ENCODE assay signal across 1 cellular context in the genomic region with DNA sequence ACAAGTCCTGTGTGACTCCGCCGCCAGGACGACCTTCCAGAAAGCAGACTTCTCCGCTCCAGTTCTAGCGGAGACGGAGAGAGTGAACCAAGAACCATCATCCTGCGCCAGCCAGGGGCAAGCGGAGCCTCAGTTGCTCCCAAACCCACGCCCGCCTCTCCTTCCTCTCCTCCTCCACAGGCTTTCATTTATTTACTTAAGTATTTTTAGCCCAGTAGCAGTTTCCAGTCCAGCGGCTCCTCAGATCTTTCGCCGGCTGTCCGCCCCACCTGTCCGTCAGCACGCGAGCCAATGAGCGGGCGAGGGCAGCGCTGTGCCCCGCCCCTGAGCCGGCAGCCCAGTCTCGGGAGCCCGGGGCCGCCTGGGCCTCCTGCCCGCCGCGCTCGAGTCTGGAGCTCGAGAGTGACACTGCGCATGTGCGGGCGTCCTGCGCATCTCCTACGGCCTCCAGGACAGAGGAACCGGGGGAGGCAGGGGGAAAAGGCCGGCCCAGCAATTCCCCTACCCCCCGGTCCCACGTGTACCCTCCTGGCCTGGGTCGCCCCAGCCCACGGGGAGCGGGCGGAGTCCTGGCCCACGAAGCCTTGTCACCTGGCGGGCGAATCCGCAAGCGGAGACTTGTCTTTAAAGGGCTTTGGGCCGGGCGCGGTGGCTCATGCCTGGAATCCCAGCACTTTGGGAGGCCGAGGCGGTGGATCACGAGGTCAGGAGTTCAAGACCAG.
TF ChIP-seq lines count a peak whose summit lies in the region.

A gene (plus strand): TSS at position 425 of the 722 bp plus-strand sequence.

TF ChIP-seq in HepG2, 621 proteins besides CTCF, POLR2A, EP300 and RAD21 (continued from another document and continues in another):
- TF ChIP-seq, protein P1, sequence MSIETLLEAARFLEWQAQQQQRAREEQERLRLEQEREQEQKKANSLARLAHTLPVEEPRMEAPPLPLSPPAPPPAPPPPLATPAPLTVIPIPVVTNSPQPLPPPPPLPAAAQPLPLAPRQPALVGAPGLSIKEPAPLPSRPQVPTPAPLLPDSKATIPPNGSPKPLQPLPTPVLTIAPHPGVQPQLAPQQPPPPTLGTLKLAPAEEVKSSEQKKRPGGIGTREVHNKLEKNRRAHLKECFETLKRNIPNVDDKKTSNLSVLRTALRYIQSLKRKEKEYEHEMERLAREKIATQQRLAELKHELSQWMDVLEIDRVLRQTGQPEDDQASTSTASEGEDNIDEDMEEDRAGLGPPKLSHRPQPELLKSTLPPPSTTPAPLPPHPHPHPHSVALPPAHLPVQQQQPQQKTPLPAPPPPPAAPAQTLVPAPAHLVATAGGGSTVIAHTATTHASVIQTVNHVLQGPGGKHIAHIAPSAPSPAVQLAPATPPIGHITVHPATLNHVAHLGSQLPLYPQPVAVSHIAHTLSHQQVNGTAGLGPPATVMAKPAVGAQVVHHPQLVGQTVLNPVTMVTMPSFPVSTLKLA (IDR thresholded peaks at IDR 0.05): peak; percentile 21; the same call in 1 of the 2 replicates
- TF ChIP-seq, protein P2, sequence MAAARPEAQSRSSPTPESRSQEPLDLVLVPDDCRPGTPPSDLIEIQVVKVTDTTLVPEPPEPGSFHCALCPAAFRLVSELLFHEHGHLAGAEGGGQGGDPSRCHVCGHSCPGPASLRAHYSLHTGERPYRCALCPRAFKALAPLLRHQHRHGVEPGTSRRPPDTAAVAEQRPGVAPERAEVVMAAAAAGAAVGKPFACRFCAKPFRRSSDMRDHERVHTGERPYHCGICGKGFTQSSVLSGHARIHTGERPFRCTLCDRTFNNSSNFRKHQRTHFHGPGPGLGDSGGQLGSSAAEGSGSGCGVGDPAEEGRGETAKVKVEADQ (CRISPR knock-in tag; IDR thresholded peaks at IDR 0.05; ENCODE audit: borderline replicate concordance): no peak
- TF ChIP-seq, protein P3, sequence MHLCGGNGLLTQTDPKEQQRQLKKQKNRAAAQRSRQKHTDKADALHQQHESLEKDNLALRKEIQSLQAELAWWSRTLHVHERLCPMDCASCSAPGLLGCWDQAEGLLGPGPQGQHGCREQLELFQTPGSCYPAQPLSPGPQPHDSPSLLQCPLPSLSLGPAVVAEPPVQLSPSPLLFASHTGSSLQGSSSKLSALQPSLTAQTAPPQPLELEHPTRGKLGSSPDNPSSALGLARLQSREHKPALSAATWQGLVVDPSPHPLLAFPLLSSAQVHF (CRISPR knock-in tag; IDR thresholded peaks at IDR 0.05): no peak
- TF ChIP-seq MTA3 (CRISPR knock-in tag; IDR thresholded peaks at IDR 0.05) (no peak), NRL (CRISPR knock-in tag; IDR thresholded peaks at IDR 0.05; ENCODE audit: borderline replicate concordance) (no peak; the same call in 1 of the 2 replicates), ZNF33A (CRISPR knock-in tag; IDR thresholded peaks at IDR 0.05; ENCODE audit: borderline replicate concordance) (no peak), DNMT3B (CRISPR knock-in tag; conservative IDR thresholded peaks at IDR 0.05) (no peak), ZNF749 (CRISPR knock-in tag; IDR thresholded peaks at IDR 0.05; ENCODE audit: borderline replicate concordance) (no peak), TP53 (CRISPR knock-in tag; conservative IDR thresholded peaks at IDR 0.05) (no peak), PRPF4 (IDR thresholded peaks at IDR 0.05; ENCODE audit: low read depth, low read length, poor library complexity, severe bottlenecking) (no peak), ZNF841 (CRISPR knock-in tag; IDR thresholded peaks at IDR 0.05; ENCODE audit: borderline replicate concordance) (no peak), MBD4 (IDR thresholded peaks at IDR 0.05; ENCODE audit: borderline replicate concordance, low read length) (no peak), ZNF878 (CRISPR knock-in tag; IDR thresholded peaks at IDR 0.05) (no peak), NR2F1 (CRISPR knock-in tag; IDR thresholded peaks at IDR 0.05) (no peak), NFRKB (IDR thresholded peaks at IDR 0.05) (no peak), FOXK1 (CRISPR knock-in tag; IDR thresholded peaks at IDR 0.05; ENCODE audit: borderline replicate concordance, low read depth) (0 out of 2 replicates have a peak, but pooled peaks have one; percentile 30), EEA1 (CRISPR knock-in tag; IDR thresholded peaks at IDR 0.05; ENCODE audit: borderline replicate concordance) (no peak), ZNF672 (CRISPR knock-in tag; IDR thresholded peaks at IDR 0.05) (no peak), ZNF432 (CRISPR knock-in tag; IDR thresholded peaks at IDR 0.05; ENCODE audit: borderline replicate concordance) (no peak), PCBP1 (IDR thresholded peaks at IDR 0.05; ENCODE audit: borderline replicate concordance, low read depth, low read length) (no peak), ZSCAN31 (CRISPR knock-in tag; IDR thresholded peaks at IDR 0.05; ENCODE audit: low read depth) (no peak; the same call in none of the 2 replicates), ZNF549 (CRISPR knock-in tag; IDR thresholded peaks at IDR 0.05) (no peak), ZNF234 (CRISPR knock-in tag; conservative IDR thresholded peaks at IDR 0.05) (no peak), ESRRA (CRISPR knock-in tag; IDR thresholded peaks at IDR 0.05; ENCODE audit: low read depth) (no peak), CEBPB (IDR thresholded peaks at IDR 0.05; ENCODE audit: borderline replicate concordance, low read depth, low read length) (no peak), SUZ12 (IDR thresholded peaks at IDR 0.05; ENCODE audit: low read depth, low read length) (no peak)
- TF ChIP-seq, protein P4, sequence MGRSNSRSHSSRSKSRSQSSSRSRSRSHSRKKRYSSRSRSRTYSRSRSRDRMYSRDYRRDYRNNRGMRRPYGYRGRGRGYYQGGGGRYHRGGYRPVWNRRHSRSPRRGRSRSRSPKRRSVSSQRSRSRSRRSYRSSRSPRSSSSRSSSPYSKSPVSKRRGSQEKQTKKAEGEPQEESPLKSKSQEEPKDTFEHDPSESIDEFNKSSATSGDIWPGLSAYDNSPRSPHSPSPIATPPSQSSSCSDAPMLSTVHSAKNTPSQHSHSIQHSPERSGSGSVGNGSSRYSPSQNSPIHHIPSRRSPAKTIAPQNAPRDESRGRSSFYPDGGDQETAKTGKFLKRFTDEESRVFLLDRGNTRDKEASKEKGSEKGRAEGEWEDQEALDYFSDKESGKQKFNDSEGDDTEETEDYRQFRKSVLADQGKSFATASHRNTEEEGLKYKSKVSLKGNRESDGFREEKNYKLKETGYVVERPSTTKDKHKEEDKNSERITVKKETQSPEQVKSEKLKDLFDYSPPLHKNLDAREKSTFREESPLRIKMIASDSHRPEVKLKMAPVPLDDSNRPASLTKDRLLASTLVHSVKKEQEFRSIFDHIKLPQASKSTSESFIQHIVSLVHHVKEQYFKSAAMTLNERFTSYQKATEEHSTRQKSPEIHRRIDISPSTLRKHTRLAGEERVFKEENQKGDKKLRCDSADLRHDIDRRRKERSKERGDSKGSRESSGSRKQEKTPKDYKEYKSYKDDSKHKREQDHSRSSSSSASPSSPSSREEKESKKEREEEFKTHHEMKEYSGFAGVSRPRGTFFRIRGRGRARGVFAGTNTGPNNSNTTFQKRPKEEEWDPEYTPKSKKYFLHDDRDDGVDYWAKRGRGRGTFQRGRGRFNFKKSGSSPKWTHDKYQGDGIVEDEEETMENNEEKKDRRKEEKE (IDR thresholded peaks at IDR 0.05): no peak
- TF ChIP-seq, protein P5, sequence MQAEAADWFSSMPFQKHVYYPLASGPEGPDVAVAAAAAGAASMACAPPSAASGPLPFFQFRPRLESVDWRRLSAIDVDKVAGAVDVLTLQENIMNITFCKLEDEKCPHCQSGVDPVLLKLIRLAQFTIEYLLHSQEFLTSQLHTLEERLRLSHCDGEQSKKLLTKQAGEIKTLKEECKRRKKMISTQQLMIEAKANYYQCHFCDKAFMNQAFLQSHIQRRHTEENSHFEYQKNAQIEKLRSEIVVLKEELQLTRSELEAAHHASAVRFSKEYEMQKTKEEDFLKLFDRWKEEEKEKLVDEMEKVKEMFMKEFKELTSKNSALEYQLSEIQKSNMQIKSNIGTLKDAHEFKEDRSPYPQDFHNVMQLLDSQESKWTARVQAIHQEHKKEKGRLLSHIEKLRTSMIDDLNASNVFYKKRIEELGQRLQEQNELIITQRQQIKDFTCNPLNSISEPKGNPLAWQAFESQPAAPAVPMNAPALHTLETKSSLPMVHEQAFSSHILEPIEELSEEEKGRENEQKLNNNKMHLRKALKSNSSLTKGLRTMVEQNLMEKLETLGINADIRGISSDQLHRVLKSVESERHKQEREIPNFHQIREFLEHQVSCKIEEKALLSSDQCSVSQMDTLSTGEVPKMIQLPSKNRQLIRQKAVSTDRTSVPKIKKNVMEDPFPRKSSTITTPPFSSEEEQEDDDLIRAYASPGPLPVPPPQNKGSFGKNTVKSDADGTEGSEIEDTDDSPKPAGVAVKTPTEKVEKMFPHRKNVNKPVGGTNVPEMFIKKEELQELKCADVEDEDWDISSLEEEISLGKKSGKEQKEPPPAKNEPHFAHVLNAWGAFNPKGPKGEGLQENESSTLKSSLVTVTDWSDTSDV (CRISPR knock-in tag; IDR thresholded peaks at IDR 0.05): no peak
- TF ChIP-seq, protein P6, sequence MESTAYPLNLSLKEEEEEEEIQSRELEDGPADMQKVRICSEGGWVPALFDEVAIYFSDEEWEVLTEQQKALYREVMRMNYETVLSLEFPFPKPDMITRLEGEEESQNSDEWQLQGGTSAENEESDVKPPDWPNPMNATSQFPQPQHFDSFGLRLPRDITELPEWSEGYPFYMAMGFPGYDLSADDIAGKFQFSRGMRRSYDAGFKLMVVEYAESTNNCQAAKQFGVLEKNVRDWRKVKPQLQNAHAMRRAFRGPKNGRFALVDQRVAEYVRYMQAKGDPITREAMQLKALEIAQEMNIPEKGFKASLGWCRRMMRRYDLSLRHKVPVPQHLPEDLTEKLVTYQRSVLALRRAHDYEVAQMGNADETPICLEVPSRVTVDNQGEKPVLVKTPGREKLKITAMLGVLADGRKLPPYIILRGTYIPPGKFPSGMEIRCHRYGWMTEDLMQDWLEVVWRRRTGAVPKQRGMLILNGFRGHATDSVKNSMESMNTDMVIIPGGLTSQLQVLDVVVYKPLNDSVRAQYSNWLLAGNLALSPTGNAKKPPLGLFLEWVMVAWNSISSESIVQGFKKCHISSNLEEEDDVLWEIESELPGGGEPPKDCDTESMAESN (CRISPR knock-in tag; conservative IDR thresholded peaks at IDR 0.05): no peak; the same call in 1 of the 2 replicates
- TF ChIP-seq, protein P7, sequence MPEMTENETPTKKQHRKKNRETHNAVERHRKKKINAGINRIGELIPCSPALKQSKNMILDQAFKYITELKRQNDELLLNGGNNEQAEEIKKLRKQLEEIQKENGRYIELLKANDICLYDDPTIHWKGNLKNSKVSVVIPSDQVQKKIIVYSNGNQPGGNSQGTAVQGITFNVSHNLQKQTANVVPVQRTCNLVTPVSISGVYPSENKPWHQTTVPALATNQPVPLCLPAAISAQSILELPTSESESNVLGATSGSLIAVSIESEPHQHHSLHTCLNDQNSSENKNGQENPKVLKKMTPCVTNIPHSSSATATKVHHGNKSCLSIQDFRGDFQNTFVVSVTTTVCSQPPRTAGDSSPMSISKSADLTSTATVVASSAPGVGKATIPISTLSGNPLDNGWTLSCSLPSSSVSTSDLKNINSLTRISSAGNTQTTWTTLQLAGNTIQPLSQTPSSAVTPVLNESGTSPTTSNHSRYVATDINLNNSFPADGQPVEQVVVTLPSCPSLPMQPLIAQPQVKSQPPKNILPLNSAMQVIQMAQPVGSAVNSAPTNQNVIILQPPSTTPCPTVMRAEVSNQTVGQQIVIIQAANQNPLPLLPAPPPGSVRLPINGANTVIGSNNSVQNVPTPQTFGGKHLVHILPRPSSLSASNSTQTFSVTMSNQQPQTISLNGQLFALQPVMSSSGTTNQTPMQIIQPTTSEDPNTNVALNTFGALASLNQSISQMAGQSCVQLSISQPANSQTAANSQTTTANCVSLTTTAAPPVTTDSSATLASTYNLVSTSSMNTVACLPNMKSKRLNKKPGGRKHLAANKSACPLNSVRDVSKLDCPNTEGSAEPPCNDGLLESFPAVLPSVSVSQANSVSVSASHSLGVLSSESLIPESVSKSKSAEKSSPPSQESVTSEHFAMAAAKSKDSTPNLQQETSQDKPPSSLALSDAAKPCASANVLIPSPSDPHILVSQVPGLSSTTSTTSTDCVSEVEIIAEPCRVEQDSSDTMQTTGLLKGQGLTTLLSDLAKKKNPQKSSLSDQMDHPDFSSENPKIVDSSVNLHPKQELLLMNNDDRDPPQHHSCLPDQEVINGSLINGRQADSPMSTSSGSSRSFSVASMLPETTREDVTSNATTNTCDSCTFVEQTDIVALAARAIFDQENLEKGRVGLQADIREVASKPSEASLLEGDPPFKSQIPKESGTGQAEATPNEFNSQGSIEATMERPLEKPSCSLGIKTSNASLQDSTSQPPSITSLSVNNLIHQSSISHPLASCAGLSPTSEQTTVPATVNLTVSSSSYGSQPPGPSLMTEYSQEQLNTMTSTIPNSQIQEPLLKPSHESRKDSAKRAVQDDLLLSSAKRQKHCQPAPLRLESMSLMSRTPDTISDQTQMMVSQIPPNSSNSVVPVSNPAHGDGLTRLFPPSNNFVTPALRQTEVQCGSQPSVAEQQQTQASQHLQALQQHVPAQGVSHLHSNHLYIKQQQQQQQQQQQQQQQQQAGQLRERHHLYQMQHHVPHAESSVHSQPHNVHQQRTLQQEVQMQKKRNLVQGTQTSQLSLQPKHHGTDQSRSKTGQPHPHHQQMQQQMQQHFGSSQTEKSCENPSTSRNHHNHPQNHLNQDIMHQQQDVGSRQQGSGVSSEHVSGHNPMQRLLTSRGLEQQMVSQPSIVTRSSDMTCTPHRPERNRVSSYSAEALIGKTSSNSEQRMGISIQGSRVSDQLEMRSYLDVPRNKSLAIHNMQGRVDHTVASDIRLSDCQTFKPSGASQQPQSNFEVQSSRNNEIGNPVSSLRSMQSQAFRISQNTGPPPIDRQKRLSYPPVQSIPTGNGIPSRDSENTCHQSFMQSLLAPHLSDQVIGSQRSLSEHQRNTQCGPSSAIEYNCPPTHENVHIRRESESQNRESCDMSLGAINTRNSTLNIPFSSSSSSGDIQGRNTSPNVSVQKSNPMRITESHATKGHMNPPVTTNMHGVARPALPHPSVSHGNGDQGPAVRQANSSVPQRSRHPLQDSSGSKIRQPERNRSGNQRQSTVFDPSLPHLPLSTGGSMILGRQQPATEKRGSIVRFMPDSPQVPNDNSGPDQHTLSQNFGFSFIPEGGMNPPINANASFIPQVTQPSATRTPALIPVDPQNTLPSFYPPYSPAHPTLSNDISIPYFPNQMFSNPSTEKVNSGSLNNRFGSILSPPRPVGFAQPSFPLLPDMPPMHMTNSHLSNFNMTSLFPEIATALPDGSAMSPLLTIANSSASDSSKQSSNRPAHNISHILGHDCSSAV (CRISPR knock-in tag; IDR thresholded peaks at IDR 0.05; ENCODE audit: borderline replicate concordance): no peak
- TF ChIP-seq, protein P8, sequence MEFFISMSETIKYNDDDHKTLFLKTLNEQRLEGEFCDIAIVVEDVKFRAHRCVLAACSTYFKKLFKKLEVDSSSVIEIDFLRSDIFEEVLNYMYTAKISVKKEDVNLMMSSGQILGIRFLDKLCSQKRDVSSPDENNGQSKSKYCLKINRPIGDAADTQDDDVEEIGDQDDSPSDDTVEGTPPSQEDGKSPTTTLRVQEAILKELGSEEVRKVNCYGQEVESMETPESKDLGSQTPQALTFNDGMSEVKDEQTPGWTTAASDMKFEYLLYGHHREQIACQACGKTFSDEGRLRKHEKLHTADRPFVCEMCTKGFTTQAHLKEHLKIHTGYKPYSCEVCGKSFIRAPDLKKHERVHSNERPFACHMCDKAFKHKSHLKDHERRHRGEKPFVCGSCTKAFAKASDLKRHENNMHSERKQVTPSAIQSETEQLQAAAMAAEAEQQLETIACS (CRISPR knock-in tag; IDR thresholded peaks at IDR 0.05): no peak
- TF ChIP-seq, protein P9, sequence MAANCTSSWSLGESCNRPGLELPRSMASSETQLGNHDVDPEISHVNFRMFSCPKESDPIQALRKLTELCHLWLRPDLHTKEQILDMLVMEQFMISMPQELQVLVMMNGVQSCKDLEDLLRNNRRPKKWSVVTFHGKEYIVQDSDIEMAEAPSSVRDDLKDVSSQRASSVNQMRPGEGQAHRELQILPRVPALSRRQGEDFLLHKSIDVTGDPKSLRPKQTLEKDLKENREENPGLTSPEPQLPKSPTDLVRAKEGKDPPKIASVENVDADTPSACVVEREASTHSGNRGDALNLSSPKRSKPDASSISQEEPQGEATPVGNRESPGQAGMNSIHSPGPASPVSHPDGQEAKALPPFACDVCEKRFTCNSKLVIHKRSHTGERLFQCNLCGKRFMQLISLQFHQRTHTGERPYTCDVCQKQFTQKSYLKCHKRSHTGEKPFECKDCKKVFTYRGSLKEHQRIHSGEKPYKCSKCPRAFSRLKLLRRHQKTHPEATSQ (CRISPR knock-in tag; IDR thresholded peaks at IDR 0.05; ENCODE audit: borderline replicate concordance): no peak
